ENCODE assay signal across 11 cellular contexts in the genomic region with DNA sequence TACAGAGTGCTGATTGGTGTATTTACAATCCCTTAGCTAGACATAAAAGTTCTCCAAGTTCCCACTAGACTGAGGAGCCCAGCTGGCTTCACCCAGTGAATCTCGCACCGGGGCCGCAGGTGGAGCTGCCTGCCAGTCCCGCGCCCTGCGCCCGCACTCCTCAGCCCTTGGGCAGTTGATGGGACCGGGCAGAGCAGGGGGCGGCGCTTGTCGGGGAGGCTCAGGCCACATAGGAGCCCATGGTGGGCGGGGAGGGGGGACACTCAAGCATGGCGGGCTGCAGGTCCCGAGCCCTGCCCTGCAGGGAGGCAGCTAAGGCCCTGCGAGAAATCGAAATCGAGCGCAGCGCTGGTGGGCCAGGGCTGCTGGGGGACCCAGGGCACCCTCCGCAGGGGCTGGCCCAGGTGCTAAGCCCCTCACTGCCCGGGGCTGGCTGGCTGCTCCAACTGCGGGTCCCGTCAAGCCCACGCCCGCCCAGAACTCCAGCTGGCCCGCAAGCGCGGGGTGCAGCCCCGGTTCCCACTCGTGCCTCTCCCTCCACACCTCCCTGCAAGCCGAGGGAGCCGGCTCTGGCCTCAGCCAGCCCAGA. TPM values are rescaled to one million over a fixed set of nuclear protein-coding genes. Genes with fewer than 3 reads are reported as not detected.
"Had no signal": no experiment of that assay in that cellular context is flagged by ENCODE, and none has a peak within 500 bp of the region (broad histone marks: within the 10 kb centered on the region; RNA-seq: fewer than 3 reads in every experiment).

No MANE protein-coding gene starts in this region.

RNA-seq across cellular contexts. Expression of gene CHRNA1, which starts 54.8 kb away (rescaled TPM):
- total RNA-seq: naive thymus-derived CD4-positive, alpha-beta T cell; naive thymus-derived CD8-positive, alpha-beta T cell; natural killer cell treated with Interleukin-12 subunit alpha and Interleukin-12 subunit beta and Interleukin-15 and Interleukin-18, amount 100 ng/mL, for 72 hours; neural crest cell; occipital lobe; omental fat pad; osteoblast; posterior vena cava; progenitor cell of endocrine pancreas; sigmoid colon had no signal
- polyA plus RNA-seq: naive thymus-derived CD4-positive, alpha-beta T cell; naive thymus-derived CD8-positive, alpha-beta T cell; neural cell had no signal
